Comparison of ENCODE assay signal across 9 cellular contexts in the genomic region with DNA sequence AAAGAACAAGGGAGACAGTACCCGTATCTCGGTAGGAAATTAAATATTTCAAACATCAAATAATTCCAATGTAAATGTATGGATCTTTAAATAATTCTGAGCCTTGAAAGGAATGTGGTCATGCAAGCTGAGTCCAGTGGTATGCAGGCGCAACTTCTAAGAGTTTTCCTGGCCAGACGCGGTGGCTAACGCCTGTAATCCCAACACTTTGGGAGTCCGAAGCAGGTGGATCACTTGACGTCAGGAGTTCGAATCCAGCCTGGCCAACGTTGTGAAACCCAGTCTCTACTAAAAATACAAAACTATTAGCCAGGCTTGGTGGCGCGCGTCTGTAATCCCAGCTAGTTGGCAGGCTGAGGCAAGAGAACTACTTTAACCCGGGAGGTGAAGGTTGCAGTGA. TPM values are rescaled to one million over a fixed set of nuclear protein-coding genes. Genes with fewer than 3 reads are reported as not detected.
DNase-seq lines count a peak whose midpoint lies in the region; ATAC-seq and TF ChIP-seq lines count a peak whose summit lies in the region.
"Had no signal": no experiment of that assay in that cellular context is flagged by ENCODE, and none has a peak within 500 bp of the region (broad histone marks: within the 10 kb centered on the region; RNA-seq: fewer than 3 reads in every experiment).

No MANE protein-coding gene starts in this region.

- in situ Hi-C loops in astrocyte of the cerebellum (cut with HindIII; ENCODE audit: low sequenced_read_pairs), result no loop called here

- peak overlapping the region in 1 of 6 donors; percentile 84 for H3K27ac Mint-ChIP-seq in naive B cell

- H3K9me3 ChIP-seq in left ventricle myocardium inferior (replicated peaks), result peaks cover 24% of the 10 kb centered on the region
- no peaks in the 10 kb centered on the region for H3K9me3 ChIP-seq in uterus

- peaks cover 21 to 50% (median 35%) of the 10 kb centered on the region in 3 donors for H3K4me1 Mint-ChIP-seq in naive B cell

- TF ChIP-seq POLR2A in uterus (IDR thresholded peaks at IDR 0.05), result no peak

- peaks cover 2 to 38% (median 31%) of the 10 kb centered on the region in 7 donors for H3K9me3 Mint-ChIP-seq in naive B cell

- no peak for ATAC-seq in left ventricle myocardium superior
- ATAC-seq in naive B cell (ENCODE audit: low read depth in 2 of 2), result no peak
- no peak for ATAC-seq in GM18520 (IDR thresholded peaks at IDR 0.05; ENCODE audit: unreplicated experiment)

- H3K36me3 ChIP-seq in left ventricle myocardium inferior, result no peaks in the 10 kb centered on the region
- H3K36me3 ChIP-seq in uterus, result no peaks in the 10 kb centered on the region

- H3K36me3 Mint-ChIP-seq in naive B cell, result peaks cover 15 to 29% of the 10 kb centered on the region in 2 donors

- H3K4me1 ChIP-seq in left ventricle myocardium inferior (peaks cover 23% of the 10 kb centered on the region), uterus (no peaks in the 10 kb centered on the region)

- H3K27me3 ChIP-seq in left ventricle myocardium inferior (ENCODE audit: low read depth), result peaks cover 15% of the 10 kb centered on the region
- no peaks in the 10 kb centered on the region for H3K27me3 ChIP-seq in uterus

- intact Hi-C loops in left ventricle myocardium inferior (cut with micrococcal nuclease) (no loop called here), left ventricle myocardium superior (cut with micrococcal nuclease) (no loop called here), uterus (cut with DNase I; ENCODE audit: low total_unique reads) (no loop called here)

- no peak for DNase-seq in left ventricle myocardium inferior
- no peak for DNase-seq in left ventricle myocardium superior
- DNase-seq in astrocyte of the cerebellum (ENCODE audit: low read depth), result no peak
- no peak for DNase-seq in naive B cell
- no peak for DNase-seq in uterus
- no peak for DNase-seq in hypothalamus (lab: John Stamatoyannopoulos, UW)
- no peak for DNase-seq in HuH-7 (ENCODE audit: low spot score)
- DNase-seq: NCI-H1436 treated with DMSO at 0.1 percent for 48 hours had no signal

- H3K4me3 ChIP-seq in left ventricle myocardium inferior (peak overlapping the region; percentile 95), astrocyte of the cerebellum (ENCODE audit: low read depth, low read length) (peak overlapping the region; percentile 95), uterus (peak overlapping the region in 1 of 2 donors; percentile 77)

- H3K4me3 Mint-ChIP-seq in naive B cell, result peak overlapping the region; percentile 71 to 99 (median 98)

- peaks cover 12 to 16% (median 12%) of the 10 kb centered on the region in 3 donors for H3K27me3 Mint-ChIP-seq in naive B cell

- peak overlapping the region; percentile 82 for H3K27ac ChIP-seq in left ventricle myocardium inferior (replicated peaks)
- H3K27ac ChIP-seq in uterus, result peak overlapping the region; percentile 79 to 88

- no peak for TF ChIP-seq CTCF in left ventricle myocardium inferior (IDR thresholded peaks at IDR 0.05; ENCODE audit: borderline replicate concordance)
- TF ChIP-seq CTCF in astrocyte of the cerebellum (IDR thresholded peaks at IDR 0.05; ENCODE audit: low read depth, low read length, missing control alignments), result no peak
- no peak for TF ChIP-seq CTCF in uterus (IDR thresholded peaks at IDR 0.05)

RNA-seq across cellular contexts. Expression of a gene that starts 1.1 kb away (rescaled TPM):
- 3.5 TPM for total RNA-seq in left ventricle myocardium inferior
- total RNA-seq in left ventricle myocardium superior, result 3.5 TPM
- 10 to 100 TPM in 5 of 6 donors, not detected in 1; 11.0 to 21.0 (median 11.7) TPM for polyA plus RNA-seq in naive B cell (ENCODE audit: low read depth in 6 of 6)
- 10 to 100 TPM in 2 of 4 donors, 1 to 10 TPM in 2; 5.0 to 18.0 (median 10.3) TPM for total RNA-seq in uterus

RNA-seq across cellular contexts. Expression of a gene that starts 33.0 kb away (rescaled TPM):
- total RNA-seq in left ventricle myocardium inferior (4.3 TPM), left ventricle myocardium superior (2.5 TPM), uterus (10 to 100 TPM; 15.0 to 25.7 (median 22.3) TPM)
- 10 to 100 TPM in 4 of 6 donors, 1 to 10 TPM in 2; 5.6 to 17.6 (median 11.1) TPM for polyA plus RNA-seq in naive B cell (ENCODE audit: low read depth in 6 of 6)
